ENCODE assay signal across 9 cellular contexts in the genomic region with DNA sequence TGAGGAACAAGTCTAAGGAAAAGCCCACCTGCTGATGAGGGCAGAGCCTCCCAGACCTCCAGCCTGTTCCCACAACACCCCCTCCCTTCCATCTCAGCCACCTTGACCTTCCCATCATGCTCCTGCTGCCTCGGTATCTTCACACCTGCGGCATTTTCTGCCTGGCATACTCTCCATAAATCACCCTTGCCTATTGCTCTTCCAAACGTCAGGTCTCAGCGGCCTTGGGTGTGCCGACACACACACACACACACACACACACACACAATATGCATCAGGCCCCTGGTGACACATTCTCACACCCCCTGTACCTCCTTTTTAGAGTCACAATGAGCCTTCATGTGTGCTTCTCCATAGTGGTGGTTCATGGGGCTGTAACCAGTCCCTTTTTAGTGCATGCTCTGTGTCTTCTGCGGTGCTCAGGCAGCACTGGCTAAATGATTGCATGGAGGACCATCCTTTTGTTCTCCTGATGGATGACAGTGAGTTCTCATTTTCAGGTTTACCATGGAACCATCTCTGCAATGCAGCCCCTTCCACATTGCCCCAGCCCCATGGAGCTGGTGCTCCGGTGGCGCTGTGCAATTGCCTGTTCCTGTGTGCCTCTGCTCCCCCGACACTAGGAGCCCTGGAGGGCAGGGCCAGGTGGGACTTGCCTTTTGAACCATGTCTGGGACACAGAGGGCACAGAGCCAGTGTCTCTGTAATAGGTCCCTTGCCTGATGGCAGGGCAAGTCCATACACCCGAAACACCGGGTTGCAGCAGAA. TPM values are rescaled to one million over a fixed set of nuclear protein-coding genes. Genes with fewer than 3 reads are reported as not detected.
DNase-seq lines count a peak whose midpoint lies in the region; ATAC-seq and TF ChIP-seq lines count a peak whose summit lies in the region.
"Had no signal": no experiment of that assay in that cellular context is flagged by ENCODE, and none has a peak within 500 bp of the region (broad histone marks: within the 10 kb centered on the region; RNA-seq: fewer than 3 reads in every experiment).

No MANE protein-coding gene starts in this region.

- H3K27me3 ChIP-seq in lower lobe of right lung (ENCODE audit: low read depth) (no peaks in the 10 kb centered on the region), subcutaneous abdominal adipose tissue (ENCODE audit: control insufficient read depth in 5 of 5, insufficient read depth in 4 of 5, low read length in 5 of 5) (no peaks in the 10 kb centered on the region), MM.1S (replicated peaks; ENCODE audit: insufficient read depth, low read length) (no peaks in the 10 kb centered on the region)

- ATAC-seq in lower lobe of right lung: no peak

- H3K9ac ChIP-seq in subcutaneous abdominal adipose tissue (ENCODE audit: low read length in 5 of 5) (no peak overlapping the region), MM.1S (ENCODE audit: low read length) (no peak overlapping the region)

- no peaks in the 10 kb centered on the region for H3K9me3 Mint-ChIP-seq in HFFc6
- H3K9me3 Mint-ChIP-seq in activated T-helper 2 cell treated with anti-CD3 and anti-CD28 coated beads, Interferon-gamma antibody, Interleukin-2, Interleukin-4, amounts not matched to agents 10 μg/mL and 5 μg/mL and 100 μg/mL, durations not matched to agents 14 hours and 24 hours and 36 hours: no peaks in the 10 kb centered on the region

- no peaks in the 10 kb centered on the region for H3F3A ChIP-seq in MM.1S (ENCODE audit: insufficient read depth, low read length)

- H3K27ac ChIP-seq in lower lobe of right lung: peak overlapping the region; percentile 99
- peak overlapping the region; percentile 99 for H3K27ac ChIP-seq in subcutaneous abdominal adipose tissue (ENCODE audit: low read depth, low read length)
- H3K27ac ChIP-seq in MM.1S (ENCODE audit: low read length): no peak overlapping the region

- H3K4me1 ChIP-seq in lower lobe of right lung (peaks cover 45% of the 10 kb centered on the region), subcutaneous abdominal adipose tissue (ENCODE audit: control insufficient read depth in 5 of 5, insufficient read depth in 5 of 5, low read length in 5 of 5) (peaks cover 2 to 50% (median 46%) of the 10 kb centered on the region in 5 donors), MM.1S (ENCODE audit: low read length) (no peaks in the 10 kb centered on the region)

- H3K4me1 Mint-ChIP-seq in HFFc6 (ENCODE audit: low read depth): peaks cover 44% of the 10 kb centered on the region
- H3K4me1 Mint-ChIP-seq in activated T-helper 2 cell treated with anti-CD3 and anti-CD28 coated beads, Interferon-gamma antibody, Interleukin-2, Interleukin-4, amounts not matched to agents 10 μg/mL and 5 μg/mL and 100 μg/mL, durations not matched to agents 14 hours and 24 hours and 36 hours (ENCODE audit: low read depth): peaks cover 8% of the 10 kb centered on the region

- H3K4me3 Mint-ChIP-seq in HFFc6: peak overlapping the region; percentile 18; the same call in 1 of the 2 replicates
- peak overlapping the region; percentile 27 for H3K4me3 Mint-ChIP-seq in activated T-helper 2 cell treated with anti-CD3 and anti-CD28 coated beads, Interferon-gamma antibody, Interleukin-2, Interleukin-4, amounts not matched to agents 10 μg/mL and 5 μg/mL and 100 μg/mL, durations not matched to agents 14 hours and 24 hours and 36 hours (ENCODE audit: low read depth)

- no peak overlapping the region for H2AFZ ChIP-seq in MM.1S (ENCODE audit: low read length)

- no peaks in the 10 kb centered on the region for H4K20me1 ChIP-seq in MM.1S (ENCODE audit: insufficient read depth, low read length)

- no peak overlapping the region for H3K4me2 ChIP-seq in MM.1S (ENCODE audit: low read depth, low read length)

- peaks cover 9% of the 10 kb centered on the region; the same call in 1 of the 2 replicates for H3K27me3 Mint-ChIP-seq in HFFc6 (ENCODE audit: insufficient read depth)
- H3K27me3 Mint-ChIP-seq in activated T-helper 2 cell treated with anti-CD3 and anti-CD28 coated beads, Interferon-gamma antibody, Interleukin-2, Interleukin-4, amounts not matched to agents 10 μg/mL and 5 μg/mL and 100 μg/mL, durations not matched to agents 14 hours and 24 hours and 36 hours (ENCODE audit: low read depth): peaks cover 31% of the 10 kb centered on the region

- H3K4me3 ChIP-seq in lower lobe of right lung (peak overlapping the region; percentile 74), subcutaneous abdominal adipose tissue (ENCODE audit: low read depth in 1 of 5, low read length in 5 of 5) (no peak overlapping the region), MM.1S (ENCODE audit: low read length) (no peak overlapping the region)

- H3K9me3 ChIP-seq in lower lobe of right lung: no peaks in the 10 kb centered on the region
- no peaks in the 10 kb centered on the region for H3K9me3 ChIP-seq in subcutaneous abdominal adipose tissue (ENCODE audit: control insufficient read depth in 5 of 5, low read length in 5 of 5)
- H3K9me3 ChIP-seq in MM.1S (replicated peaks; ENCODE audit: insufficient read depth, low read length): no peaks in the 10 kb centered on the region

- no peak for DNase-seq in HFFc6
- DNase-seq in activated T-helper 2 cell treated with anti-CD3 and anti-CD28 coated beads, Interferon-gamma antibody, Interleukin-2, Interleukin-4, amounts not matched to agents 10 μg/mL and 5 μg/mL and 100 μg/mL, durations not matched to agents 14 hours and 24 hours and 36 hours (ENCODE audit: low spot score): no peak
- DNase-seq in lower lobe of right lung: no peak
- DNase-seq in stimulated activated CD8-positive, alpha-beta memory T cell treated with anti-CD3 and anti-CD28 coated beads, Interleukin-4, amount 100 ng/mL, for 48 hours: no peak
- no peak for DNase-seq in GM20000 (ENCODE audit: low spot score)
- no peak for DNase-seq in MM.1S
- DNase-seq: activated gamma-delta T cell treated with Interleukin-2 at 50 U/mL for 16 hours; stimulated activated naive CD4-positive, alpha-beta T cell had no signal

- peak overlapping the region; percentile 100 for H3K27ac Mint-ChIP-seq in HFFc6
- H3K27ac Mint-ChIP-seq in activated T-helper 2 cell treated with anti-CD3 and anti-CD28 coated beads, Interferon-gamma antibody, Interleukin-2, Interleukin-4, amounts not matched to agents 10 μg/mL and 5 μg/mL and 100 μg/mL, durations not matched to agents 14 hours and 24 hours and 36 hours: peak overlapping the region; percentile 1

- no peaks in the 10 kb centered on the region for H3K79me2 ChIP-seq in MM.1S (ENCODE audit: low read length)

- intact Hi-C loops in activated T-helper 2 cell treated with anti-CD3 and anti-CD28 coated beads, Interferon-gamma antibody, Interleukin-2, Interleukin-4, amounts not matched to agents 10 μg/mL and 5 μg/mL and 100 μg/mL, durations not matched to agents 14 hours and 24 hours and 36 hours (cut with micrococcal nuclease): loop anchor here (10.0 kb wide), 1 partner anchor 532 kb away; a partner anchor contains a TSS
- intact Hi-C loops in lower lobe of right lung (cut with DNase I): no loop called here

- H3K36me3 Mint-ChIP-seq in HFFc6 (ENCODE audit: low read depth): peaks cover 13% of the 10 kb centered on the region
- H3K36me3 Mint-ChIP-seq in activated T-helper 2 cell treated with anti-CD3 and anti-CD28 coated beads, Interferon-gamma antibody, Interleukin-2, Interleukin-4, amounts not matched to agents 10 μg/mL and 5 μg/mL and 100 μg/mL, durations not matched to agents 14 hours and 24 hours and 36 hours (ENCODE audit: low read depth): no peaks in the 10 kb centered on the region

- no peaks in the 10 kb centered on the region for H3K36me3 ChIP-seq in lower lobe of right lung
- H3K36me3 ChIP-seq in subcutaneous abdominal adipose tissue (ENCODE audit: control insufficient read depth in 5 of 5, insufficient read depth in 5 of 5, low read length in 5 of 5): peaks cover 0 to 11% (median 2%) of the 10 kb centered on the region in 5 donors
- no peaks in the 10 kb centered on the region for H3K36me3 ChIP-seq in MM.1S (replicated peaks; ENCODE audit: insufficient read depth, low read length)

- no peak for TF ChIP-seq CTCF in HFFc6 (IDR thresholded peaks at IDR 0.05)
- TF ChIP-seq CTCF in lower lobe of right lung (IDR thresholded peaks at IDR 0.05): no peak
- no peak for TF ChIP-seq CTCF in GM20000 (IDR thresholded peaks at IDR 0.05; ENCODE audit: extremely low read depth, missing control alignments)
- no peak for TF ChIP-seq CTCF in MM.1S (IDR thresholded peaks at IDR 0.05; ENCODE audit: low read length)

- H3K9me2 ChIP-seq in MM.1S (replicated peaks; ENCODE audit: insufficient read depth, low read length): no peaks in the 10 kb centered on the region

RNA-seq across cellular contexts. Expression of a gene that starts 4.5 kb away (rescaled TPM):
- 100 to 1,000 TPM in 4 of 6 experiments, 10 to 100 TPM in 2; 68.5 to 169 (median 145) TPM for total RNA-seq in HFFc6 (2021; fragmentation: NEBNext Ultra II Directional; extraction: Animal tissue kit (Norgen Biotek cat#: 25700))
- not detected in 2 replicates for total RNA-seq in activated T-helper 2 cell treated with anti-CD3 and anti-CD28 coated beads, Interferon-gamma antibody, Interleukin-2, Interleukin-4, amounts not matched to agents 10 μg/mL and 5 μg/mL and 100 μg/mL, durations not matched to agents 14 hours and 24 hours and 36 hours
- 158 TPM for total RNA-seq in lower lobe of right lung

RNA-seq across cellular contexts. Expression of a gene that starts 14.4 kb away (rescaled TPM):
- total RNA-seq in HFFc6 (2021; fragmentation: NEBNext Ultra II Directional; extraction: Animal tissue kit (Norgen Biotek cat#: 25700)): 1 to 10 TPM; 2.6 to 4.5 (median 3.3) TPM
- not detected in 2 replicates for total RNA-seq in activated T-helper 2 cell treated with anti-CD3 and anti-CD28 coated beads, Interferon-gamma antibody, Interleukin-2, Interleukin-4, amounts not matched to agents 10 μg/mL and 5 μg/mL and 100 μg/mL, durations not matched to agents 14 hours and 24 hours and 36 hours
- total RNA-seq in lower lobe of right lung: 25.0 TPM

RNA-seq across cellular contexts. Expression of a gene that starts 15.4 kb away (rescaled TPM):
- 1 to 10 TPM in 3 of 6 experiments, under 1 TPM in 3; 0.66 to 1.5 (median 1.2) TPM for total RNA-seq in HFFc6 (2021; fragmentation: NEBNext Ultra II Directional; extraction: Animal tissue kit (Norgen Biotek cat#: 25700))
- not detected in 2 replicates for total RNA-seq in activated T-helper 2 cell treated with anti-CD3 and anti-CD28 coated beads, Interferon-gamma antibody, Interleukin-2, Interleukin-4, amounts not matched to agents 10 μg/mL and 5 μg/mL and 100 μg/mL, durations not matched to agents 14 hours and 24 hours and 36 hours
- 53.1 TPM for total RNA-seq in lower lobe of right lung

RNA-seq across cellular contexts. Expression of a gene that starts 47.3 kb away (rescaled TPM):
- not detected for total RNA-seq in HFFc6 (2021; fragmentation: NEBNext Ultra II Directional; extraction: Animal tissue kit (Norgen Biotek cat#: 25700))
- total RNA-seq in activated T-helper 2 cell treated with anti-CD3 and anti-CD28 coated beads, Interferon-gamma antibody, Interleukin-2, Interleukin-4, amounts not matched to agents 10 μg/mL and 5 μg/mL and 100 μg/mL, durations not matched to agents 14 hours and 24 hours and 36 hours: not detected in 2 replicates
- not detected for total RNA-seq in lower lobe of right lung

Comparison
In these comparisons a context has a peak if more than half of its experiments do, and no peak if none do; other contexts are left out.
1. RNA of a gene that starts 4.5 kb away (total RNA-seq): 158 TPM in lower lobe of right lung (single experiment) and 68.5 to 169 TPM in HFFc6; not detected in activated T-helper 2 cell treated with anti-CD3 and anti-CD28 coated beads, Interferon-gamma antibody, Interleukin-2, Interleukin-4, amounts not matched to agents 10 μg/mL and 5 μg/mL and 100 μg/mL, durations not matched to agents 14 hours and 24 hours and 36 hours; every median in the first group is over 10 times any median in the second.
2. RNA of a gene that starts 15.4 kb away (total RNA-seq): 53.1 TPM in lower lobe of right lung (single experiment); 0.66 to 1.5 TPM in HFFc6 and not detected in activated T-helper 2 cell treated with anti-CD3 and anti-CD28 coated beads, Interferon-gamma antibody, Interleukin-2, Interleukin-4, amounts not matched to agents 10 μg/mL and 5 μg/mL and 100 μg/mL, durations not matched to agents 14 hours and 24 hours and 36 hours; every median in the first group is over 10 times any median in the second.